8 cellular contexts compared by ENCODE assay signal in the genomic region with DNA sequence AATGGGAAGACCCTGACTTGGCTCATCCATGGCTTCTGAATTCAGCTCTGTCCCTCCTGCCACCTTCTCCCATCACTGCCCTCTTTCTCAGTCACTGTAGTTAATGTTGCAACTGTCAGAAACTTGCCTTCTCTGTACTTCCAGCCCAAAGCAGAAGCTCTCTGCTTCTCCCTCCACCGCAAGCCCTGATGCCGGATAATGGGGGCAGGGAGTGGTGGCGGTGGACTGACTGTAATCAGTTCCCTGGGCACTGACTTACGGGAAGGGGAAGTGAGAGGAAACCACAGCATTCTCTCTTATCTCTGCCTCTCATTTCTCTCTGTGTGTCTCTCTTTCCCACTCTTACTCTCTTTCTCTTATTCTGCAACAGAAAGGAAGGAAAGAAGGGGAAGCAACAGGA. TPM values are rescaled to one million over a fixed set of nuclear protein-coding genes. Genes with fewer than 3 reads are reported as not detected.
DNase-seq lines count a peak whose midpoint lies in the region; ATAC-seq and TF ChIP-seq lines count a peak whose summit lies in the region.

No MANE protein-coding gene starts in this region.

- peak overlapping the region; percentile 10 for H3K27ac Mint-ChIP-seq in memory B cell

- in situ Hi-C loops in HAP-1 (cut with MboI; ENCODE audit: low sequenced_read_pairs): no loop called here

- H3K9me3 Mint-ChIP-seq in memory B cell: peaks cover 4% of the 10 kb centered on the region

- no peaks in the 10 kb centered on the region for H3K27me3 Mint-ChIP-seq in memory B cell

- ATAC-seq in GM21737 (IDR thresholded peaks at IDR 0.05; ENCODE audit: unreplicated experiment): peak; percentile 63
- peak; percentile 88 for ATAC-seq in memory B cell (ENCODE audit: low read depth)

- intact Hi-C loops in thyroid gland (cut with DNase I): no loop called here

- no peaks in the 10 kb centered on the region for H3K27me3 ChIP-seq in thyroid gland
- H3K27me3 ChIP-seq in HAP-1 (ENCODE audit: low read depth): no peaks in the 10 kb centered on the region

- CTCF ChIA-PET in HEK293T (lab: Yijun Ruan, JAX): no interaction called here

- 69 to 72% methylated on average over 4 of the region's 4 CpGs for WGBS in thyroid gland, 2 donors

- TF ChIP-seq CTCF in thyroid gland (IDR thresholded peaks at IDR 0.05): no peak

- peaks cover 55% of the 10 kb centered on the region for H3K36me3 Mint-ChIP-seq in memory B cell

- POLR2A ChIA-PET in HEK293T (lab: Yijun Ruan, JAX): no interaction called here

- peaks cover 33% of the 10 kb centered on the region for H3K4me1 Mint-ChIP-seq in memory B cell

- H3K4me1 ChIP-seq in thyroid gland: peaks cover 4 to 12% of the 10 kb centered on the region in 2 donors
- H3K4me1 ChIP-seq in HAP-1: no peaks in the 10 kb centered on the region

- peak overlapping the region; percentile 55 for H3K4me3 Mint-ChIP-seq in memory B cell

- H3K4me3 ChIP-seq in thyroid gland (replicated peaks in 1 of 3) (no peak overlapping the region), HAP-1 (no peak overlapping the region)

- peak overlapping the region in 1 of 3 donors; percentile 39 for H3K27ac ChIP-seq in thyroid gland

- H3K9me3 ChIP-seq in thyroid gland (no peaks in the 10 kb centered on the region), HAP-1 (no peaks in the 10 kb centered on the region)

- DNase-seq in GDM1 (lab: John Stamatoyannopoulos, UW) (peak; percentile 90), NCI-H226 (peak; percentile 57), memory B cell (ENCODE audit: low spot score in 2 of 2) (no peak), thyroid gland (peak; percentile 20 to 27), HAP-1 (ENCODE audit: low spot score in 2 of 2) (no peak), HEK293T (ENCODE audit: extremely low spot score) (no peak)
- peak; percentile 45 for DNase-seq in activated naive CD4-positive, alpha-beta T cell treated with anti-CD3 and anti-CD28 coated beads, Interleukin-2, amount 50 U/mL, for 16 hours

- peaks cover 0 to under 1% of the 10 kb centered on the region in 2 donors for H3K36me3 ChIP-seq in thyroid gland
- H3K36me3 ChIP-seq in HAP-1 (replicated peaks): no peaks in the 10 kb centered on the region

- TF ChIP-seq POLR2A in thyroid gland (IDR thresholded peaks at IDR 0.05): no peak

TF ChIP-seq in HEK293T, 16 proteins besides CTCF, POLR2A, EP300 and RAD21:
- no peak for TF ChIP-seq CTBP1 (IDR thresholded peaks at IDR 0.05; ENCODE audit: borderline replicate concordance)
- TF ChIP-seq LEF1 (IDR thresholded peaks at IDR 0.05; ENCODE audit: borderline replicate concordance): no peak
- no peak for TF ChIP-seq SUZ12 (IDR thresholded peaks at IDR 0.05)
- TF ChIP-seq FOXK2 (IDR thresholded peaks at IDR 0.05): no peak
- TF ChIP-seq FOXM1 (IDR thresholded peaks at IDR 0.05; ENCODE audit: borderline replicate concordance): no peak
- TF ChIP-seq ZNF384 (IDR thresholded peaks at IDR 0.05): no peak
- no peak for TF ChIP-seq BHLHE40 (IDR thresholded peaks at IDR 0.05; ENCODE audit: borderline replicate concordance)
- TF ChIP-seq, protein P1, sequence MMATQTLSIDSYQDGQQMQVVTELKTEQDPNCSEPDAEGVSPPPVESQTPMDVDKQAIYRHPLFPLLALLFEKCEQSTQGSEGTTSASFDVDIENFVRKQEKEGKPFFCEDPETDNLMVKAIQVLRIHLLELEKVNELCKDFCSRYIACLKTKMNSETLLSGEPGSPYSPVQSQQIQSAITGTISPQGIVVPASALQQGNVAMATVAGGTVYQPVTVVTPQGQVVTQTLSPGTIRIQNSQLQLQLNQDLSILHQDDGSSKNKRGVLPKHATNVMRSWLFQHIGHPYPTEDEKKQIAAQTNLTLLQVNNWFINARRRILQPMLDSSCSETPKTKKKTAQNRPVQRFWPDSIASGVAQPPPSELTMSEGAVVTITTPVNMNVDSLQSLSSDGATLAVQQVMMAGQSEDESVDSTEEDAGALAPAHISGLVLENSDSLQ (IDR thresholded peaks at IDR 0.05): no peak
- TF ChIP-seq HDGF (IDR thresholded peaks at IDR 0.05; ENCODE audit: borderline replicate concordance): no peak

RNA-seq across cellular contexts. Expression of a gene that starts 10.9 kb away (rescaled TPM):
- total RNA-seq in thyroid gland: 100 to 1,000 TPM in 1 of 4 donors, 10 to 100 TPM in 3; 24.4 to 178 (median 61.7) TPM

Comparison
In these comparisons a context has a peak if more than half of its experiments do, and no peak if none do; other contexts are left out.
1. DNase-seq: peak in GDM1 (single experiment), NCI-H226 (single experiment), activated naive CD4-positive, alpha-beta T cell treated with anti-CD3 and anti-CD28 coated beads, Interleukin-2, amount 50 U/mL, for 16 hours (single experiment) and thyroid gland (2 of 2); none in memory B cell (0 of 2), HAP-1 (0 of 2) and HEK293T (single experiment).